Comparison of ENCODE assay signal across 8 cellular contexts in the genomic region with DNA sequence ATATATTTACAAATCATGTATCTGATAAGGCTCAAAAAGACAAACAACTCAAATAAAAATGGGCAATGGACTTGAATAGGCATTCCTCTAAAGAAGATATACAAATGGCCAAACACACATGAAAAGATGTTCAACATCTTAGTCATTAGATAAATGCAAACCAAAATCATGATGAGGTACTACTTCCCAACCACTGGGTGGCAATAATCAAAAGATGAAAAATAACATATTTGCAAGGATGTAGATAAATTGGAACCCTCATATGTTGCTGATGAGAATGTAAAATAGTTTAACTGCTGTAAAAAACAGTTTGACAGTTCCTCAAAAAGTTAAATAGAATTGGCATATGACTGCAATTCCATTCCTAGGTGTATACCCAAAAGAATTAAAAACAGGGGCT.
DNase-seq lines count a peak whose midpoint lies in the region; ATAC-seq, FAIRE-seq and TF ChIP-seq lines count a peak whose summit lies in the region.

No MANE protein-coding gene starts in this region.

- no TSS peak for BruUV-seq in GM12878 (replicated peaks; lab: Mats Ljungman, UMichigan)

- H3K14ac ChIP-seq in mesenchymal stem cell (ENCODE audit: low read length in 2 of 2): no peak overlapping the region

- no peak overlapping the region for H3K4ac ChIP-seq in mesenchymal stem cell (ENCODE audit: low read depth in 1 of 2, low read length in 2 of 2)

- no peak for TF ChIP-seq EP300 in GM12878 (IDR thresholded peaks at IDR 0.05; ENCODE audit: borderline replicate concordance in 1 of 2, control insufficient read depth in 1 of 2, low read depth in 2 of 2, low read length in 2 of 2)

- no peak overlapping the region for H4K8ac ChIP-seq in mesenchymal stem cell (ENCODE audit: low read length)

- H3K27ac ChIP-seq in DND-41 (ENCODE audit: low read length) (no peak overlapping the region), GM12878 (ENCODE audit: control insufficient read depth, insufficient read depth) (no peak overlapping the region), right lobe of liver (no peak overlapping the region), mesenchymal stem cell (ENCODE audit: low read length, poor library complexity, severe bottlenecking) (no peak overlapping the region)

- TF ChIP-seq POLR2A in GM12878 (IDR thresholded peaks at IDR 0.05; ENCODE audit: low read depth, low read length): no peak
- no peak for TF ChIP-seq POLR2A in right lobe of liver (IDR thresholded peaks at IDR 0.05)

- H4K20me1 ChIP-seq in DND-41 (ENCODE audit: insufficient read depth, low read length) (no peaks in the 10 kb centered on the region), GM12878 (ENCODE audit: control insufficient read depth, insufficient read depth) (no peaks in the 10 kb centered on the region)

- RAD21 ChIA-PET in GM12878 (lab: Charles Lee; ENCODE audit: unreplicated experiment): interaction anchor here (0.6 kb wide), 1 partner anchor 456 kb away, joined by 3 read pairs; no protein-coding TSS in a partner anchor

- peak; percentile 17 for TF ChIP-seq CTCF in DND-41 (IDR thresholded peaks at IDR 0.05; ENCODE audit: borderline replicate concordance, extremely low read depth, low read length, poor library complexity, severe bottlenecking)
- TF ChIP-seq CTCF in LNCAP (IDR thresholded peaks at IDR 0.05): peak; percentile 42
- peak; percentile 9 to 24 (median 14); a peak in 2 of 6 replicates for TF ChIP-seq CTCF in GM12878 (IDR thresholded peaks at IDR 0.05 in 2 of 3, conservative IDR thresholded peaks at IDR 0.05 in 1 of 3; ENCODE audit: control insufficient read depth in 2 of 3, extremely low read depth in 1 of 3, insufficient read depth in 1 of 3, low read depth in 3 of 3, low read length in 3 of 3)
- peak; percentile 12 to 28 (median 25) for TF ChIP-seq CTCF in right lobe of liver (IDR thresholded peaks at IDR 0.05)

- H2AFZ ChIP-seq in DND-41 (ENCODE audit: low read depth, low read length) (no peak overlapping the region), GM12878 (ENCODE audit: control insufficient read depth, low read depth, low read length) (no peak overlapping the region), mesenchymal stem cell (ENCODE audit: low read depth, low read length) (no peak overlapping the region)

- intact Hi-C loops in GM12878 (cut with micrococcal nuclease; ENCODE audit: unreplicated experiment) (loop anchor here (2.0 kb wide), 1 partner anchor 93 kb away; no protein-coding TSS in a partner anchor), right lobe of liver (cut with DNase I) (no loop called here)

- H2AK5ac ChIP-seq in mesenchymal stem cell (ENCODE audit: low read length, severe bottlenecking): no peak overlapping the region

- in situ Hi-C loops in GM12878 (cut with MboI): no loop called here

- H2BK5ac ChIP-seq in mesenchymal stem cell (ENCODE audit: low read depth, low read length, poor library complexity, severe bottlenecking): no peak overlapping the region

- H4K91ac ChIP-seq in mesenchymal stem cell (ENCODE audit: low read length): no peak overlapping the region

- SMC1A ChIA-PET in GM12878 (lab: Charles Lee; ENCODE audit: uncharacterized antibody, unreplicated experiment): no interaction called here

- ATAC-seq in DND-41 (ENCODE audit: insufficient read depth, low read depth) (no peak), GM12878 (no peak), right lobe of liver (peak in 1 of 4 donors; percentile 45), HG03354 (IDR thresholded peaks at IDR 0.05; ENCODE audit: poor library complexity, severe bottlenecking, unreplicated experiment) (no peak)

- H3K4me1 ChIP-seq in DND-41 (ENCODE audit: insufficient read depth, low read length): no peaks in the 10 kb centered on the region
- no peaks in the 10 kb centered on the region for H3K4me1 ChIP-seq in GM12878 (ENCODE audit: control insufficient read depth, insufficient read depth, low read length)
- H3K4me1 ChIP-seq in right lobe of liver: no peaks in the 10 kb centered on the region
- H3K4me1 ChIP-seq in mesenchymal stem cell (ENCODE audit: control insufficient read depth, insufficient read depth, low read depth, low read length): peaks cover 6% of the 10 kb centered on the region

- H3K79me2 ChIP-seq in DND-41 (ENCODE audit: insufficient read depth, low read length) (no peaks in the 10 kb centered on the region), GM12878 (ENCODE audit: control insufficient read depth, insufficient read depth, low read length) (no peaks in the 10 kb centered on the region)

- no peak overlapping the region for H3K4me2 ChIP-seq in DND-41 (ENCODE audit: insufficient read depth, low read length)
- no peak overlapping the region for H3K4me2 ChIP-seq in GM12878 (ENCODE audit: control insufficient read depth, insufficient read depth)
- no peak overlapping the region for H3K4me2 ChIP-seq in mesenchymal stem cell (ENCODE audit: low read length, poor library complexity, severe bottlenecking)

- no peak overlapping the region for H2BK120ac ChIP-seq in mesenchymal stem cell (ENCODE audit: low read depth, low read length)

- H3K4me3 ChIP-seq in DND-41 (ENCODE audit: low read depth in 1 of 2, low read length in 2 of 2) (no peak overlapping the region), GM12878 (no peak overlapping the region), right lobe of liver (no peak overlapping the region), mesenchymal stem cell (ENCODE audit: insufficient read depth in 1 of 2, low read depth in 1 of 2, low read length in 2 of 2) (no peak overlapping the region)

- TF ChIP-seq RAD21 in GM12878 (IDR thresholded peaks at IDR 0.05; ENCODE audit: insufficient read depth, low read depth, low read length): no peak

- H3K9ac ChIP-seq in DND-41 (ENCODE audit: low read depth, low read length) (no peak overlapping the region), GM12878 (ENCODE audit: control insufficient read depth, insufficient read depth, low read length) (no peak overlapping the region), mesenchymal stem cell (ENCODE audit: low read length) (no peak overlapping the region)

- POLR2A ChIA-PET in GM12878 (lab: Charles Lee): no interaction called here

- H3K9me3 ChIP-seq in DND-41 (ENCODE audit: insufficient read depth, low read length, severe bottlenecking): no peaks in the 10 kb centered on the region
- H3K9me3 ChIP-seq in GM12878 (replicated peaks; ENCODE audit: control insufficient read depth, insufficient read depth, low read length): no peaks in the 10 kb centered on the region
- no peaks in the 10 kb centered on the region for H3K9me3 ChIP-seq in right lobe of liver
- no peaks in the 10 kb centered on the region for H3K9me3 ChIP-seq in mesenchymal stem cell (ENCODE audit: control insufficient read depth, low read length)

- H3K18ac ChIP-seq in mesenchymal stem cell (ENCODE audit: low read depth in 1 of 2, low read length in 2 of 2): no peak overlapping the region

- H3K27me3 ChIP-seq in DND-41 (ENCODE audit: insufficient read depth, low read length, poor library complexity) (no peaks in the 10 kb centered on the region), GM12878 (replicated peaks in 1 of 2; ENCODE audit: control insufficient read depth in 2 of 2, insufficient read depth in 2 of 2, low read length in 1 of 2) (peaks cover 0 to 2% of the 10 kb centered on the region in 2 experiments; a peak in 1 of 4 replicates), right lobe of liver (no peaks in the 10 kb centered on the region), mesenchymal stem cell (ENCODE audit: control insufficient read depth in 1 of 2, insufficient read depth in 1 of 2, low read length in 2 of 2) (no peaks in the 10 kb centered on the region)

- H2BK15ac ChIP-seq in mesenchymal stem cell (ENCODE audit: low read depth, poor library complexity, severe bottlenecking): no peak overlapping the region

- no peaks in the 10 kb centered on the region for H3K36me3 ChIP-seq in DND-41 (ENCODE audit: insufficient read depth, low read length)
- no peaks in the 10 kb centered on the region for H3K36me3 ChIP-seq in GM12878 (ENCODE audit: control insufficient read depth in 2 of 2, insufficient read depth in 2 of 2, low read length in 1 of 2)
- no peaks in the 10 kb centered on the region for H3K36me3 ChIP-seq in right lobe of liver
- no peaks in the 10 kb centered on the region for H3K36me3 ChIP-seq in mesenchymal stem cell (ENCODE audit: control insufficient read depth in 1 of 2, insufficient read depth in 2 of 2, low read depth in 1 of 2, low read length in 2 of 2)

- CTCF ChIA-PET in GM12878 (lab: Yijun Ruan, JAX): no interaction called here

- no peak overlapping the region for H3K23ac ChIP-seq in mesenchymal stem cell (ENCODE audit: low read length in 2 of 2)

- H3K79me1 ChIP-seq in mesenchymal stem cell (replicated peaks; ENCODE audit: low read length, poor library complexity, severe bottlenecking): no peaks in the 10 kb centered on the region

- no peak overlapping the region for H2BK12ac ChIP-seq in mesenchymal stem cell (ENCODE audit: low read length in 2 of 2)

- FAIRE-seq in GM12878 (lab: Jason Lieb, UNC): peak; percentile 18

- no peak for DNase-seq in DND-41
- no peak for DNase-seq in GM12878 (ENCODE audit: low read depth, low spot score)
- DNase-seq in right lobe of liver: no peak
- no peak for DNase-seq in mesenchymal stem cell
- DNase-seq in middle frontal gyrus (ENCODE audit: extremely low spot score, low spot score): no peak
- DNase-seq in germinal center (ENCODE audit: low spot score): no peak

TF ChIP-seq in GM12878, 131 proteins besides CTCF, POLR2A, EP300 and RAD21:
- TF ChIP-seq HDAC6 (IDR thresholded peaks at IDR 0.05; ENCODE audit: unreplicated experiment) (no peak), SMC3 (IDR thresholded peaks at IDR 0.05; ENCODE audit: borderline replicate concordance, low read length) (peak; percentile 24; the same call in 1 of the 2 replicates)
